1 cellular context compared by ENCODE assay signal in genomic region chr15:52137432-52138357, GRCh38.
TF ChIP-seq lines count a peak whose summit lies in the region.

No MANE protein-coding gene starts in this region.

TF ChIP-seq in HepG2, 621 proteins besides CTCF, POLR2A, EP300 and RAD21 (continued from another document and continues in another):
- no peak for TF ChIP-seq ZNF318 (CRISPR knock-in tag; IDR thresholded peaks at IDR 0.05)
- TF ChIP-seq ZNF292 (CRISPR knock-in tag; IDR thresholded peaks at IDR 0.05; ENCODE audit: borderline replicate concordance, low read depth) = no peak
- TF ChIP-seq ETV6 (CRISPR knock-in tag; conservative IDR thresholded peaks at IDR 0.05) = no peak
- TF ChIP-seq ARID3A (IDR thresholded peaks at IDR 0.05; ENCODE audit: low read depth, low read length) = no peak
- no peak for TF ChIP-seq ZXDC (CRISPR knock-in tag; IDR thresholded peaks at IDR 0.05)
- TF ChIP-seq MIXL1 (CRISPR knock-in tag; IDR thresholded peaks at IDR 0.05) = no peak
- TF ChIP-seq GFI1 (CRISPR knock-in tag; IDR thresholded peaks at IDR 0.05; ENCODE audit: borderline replicate concordance) = no peak
- no peak for TF ChIP-seq TIGD3 (CRISPR knock-in tag; IDR thresholded peaks at IDR 0.05; ENCODE audit: borderline replicate concordance)
- TF ChIP-seq ZNF18 (CRISPR knock-in tag; IDR thresholded peaks at IDR 0.05; ENCODE audit: insufficient replicate concordance) = no peak
- TF ChIP-seq WIZ (CRISPR knock-in tag; IDR thresholded peaks at IDR 0.05) = no peak
- no peak for TF ChIP-seq RCOR2 (CRISPR knock-in tag; IDR thresholded peaks at IDR 0.05)
- no peak for TF ChIP-seq POLR2AphosphoS5 (IDR thresholded peaks at IDR 0.05; ENCODE audit: low read depth, low read length)
- no peak for TF ChIP-seq KDM3A (CRISPR knock-in tag; IDR thresholded peaks at IDR 0.05; ENCODE audit: low read depth)
- TF ChIP-seq ZNF670 (CRISPR knock-in tag; IDR thresholded peaks at IDR 0.05; ENCODE audit: borderline replicate concordance) = peak; percentile 55; the same call in 1 of the 2 replicates
- TF ChIP-seq ZNF607 (CRISPR knock-in tag; IDR thresholded peaks at IDR 0.05; ENCODE audit: borderline replicate concordance) = no peak
- no peak for TF ChIP-seq ZNF704 (CRISPR knock-in tag; IDR thresholded peaks at IDR 0.05; ENCODE audit: borderline replicate concordance)
- TF ChIP-seq TOPORS (CRISPR knock-in tag; IDR thresholded peaks at IDR 0.05) = no peak
- no peak for TF ChIP-seq ZSCAN25 (CRISPR knock-in tag; IDR thresholded peaks at IDR 0.05)
- peak; percentile 70 for TF ChIP-seq MED1 (CRISPR knock-in tag; IDR thresholded peaks at IDR 0.05)
- no peak for TF ChIP-seq TRAFD1 (CRISPR knock-in tag; IDR thresholded peaks at IDR 0.05; ENCODE audit: borderline replicate concordance)
- TF ChIP-seq RFXAP (CRISPR knock-in tag; IDR thresholded peaks at IDR 0.05; ENCODE audit: borderline replicate concordance) = no peak
- no peak for TF ChIP-seq KMT2B (CRISPR knock-in tag; IDR thresholded peaks at IDR 0.05)
- no peak for TF ChIP-seq BCL3 (CRISPR knock-in tag; IDR thresholded peaks at IDR 0.05)
- TF ChIP-seq SMC3 (IDR thresholded peaks at IDR 0.05; ENCODE audit: low read length) = no peak
- no peak for TF ChIP-seq ZBTB49 (CRISPR knock-in tag; IDR thresholded peaks at IDR 0.05; ENCODE audit: borderline replicate concordance)
- no peak for TF ChIP-seq ZNF276 (CRISPR knock-in tag; IDR thresholded peaks at IDR 0.05; ENCODE audit: low read depth)
- no peak for TF ChIP-seq HNRNPH1 (optimal IDR thresholded peaks at IDR 0.05; ENCODE audit: low read depth, low read length)
- TF ChIP-seq MEIS2 (CRISPR knock-in tag; IDR thresholded peaks at IDR 0.05) = peak; percentile 61; the same call in 1 of the 2 replicates
- no peak for TF ChIP-seq KLF11 (CRISPR knock-in tag; IDR thresholded peaks at IDR 0.05)
- no peak for TF ChIP-seq SETDB1 (CRISPR knock-in tag; IDR thresholded peaks at IDR 0.05; ENCODE audit: borderline replicate concordance)
- TF ChIP-seq NCOA2 (CRISPR knock-in tag; IDR thresholded peaks at IDR 0.05) = peak; percentile 34; the same call in 1 of the 2 replicates
